8 cellular contexts compared by ENCODE assay signal in the genomic region with DNA sequence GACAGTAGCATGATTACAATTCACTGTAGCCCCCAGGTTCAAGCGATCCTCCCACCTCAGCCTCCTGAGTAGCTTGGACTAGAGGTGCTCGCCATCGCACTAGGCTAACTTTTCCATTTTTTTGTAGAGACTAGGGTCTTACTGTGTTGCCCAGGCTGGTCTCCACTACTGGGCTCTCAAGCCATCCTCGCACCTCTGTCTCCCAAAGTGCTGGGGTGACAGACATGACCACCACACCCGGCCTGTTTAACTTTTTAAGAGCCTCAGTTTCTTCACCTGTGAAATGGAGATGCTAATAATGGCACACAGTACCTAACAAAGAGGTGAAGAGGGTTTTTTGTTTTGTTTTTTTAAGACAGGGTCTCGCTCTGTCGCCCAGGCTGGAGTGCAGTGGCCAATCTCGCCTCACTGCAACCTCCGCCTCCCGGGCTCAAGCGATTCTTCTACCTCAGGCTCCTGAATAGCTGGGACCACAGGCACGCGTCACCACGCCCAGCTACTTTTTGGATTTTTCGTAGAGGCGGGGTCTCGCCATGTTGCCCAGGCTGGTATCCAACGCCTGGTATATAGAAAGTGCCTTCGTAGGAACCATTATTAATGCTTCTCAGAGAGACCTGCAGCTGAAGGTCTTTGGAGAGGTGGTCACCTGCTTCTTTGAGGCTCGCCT. TPM values are rescaled to one million over a fixed set of nuclear protein-coding genes. Genes with fewer than 3 reads are reported as not detected.
DNase-seq lines count a peak whose midpoint lies in the region; ATAC-seq and TF ChIP-seq lines count a peak whose summit lies in the region.

No MANE protein-coding gene starts in this region.

- H3K9me3 ChIP-seq in mesodermal cell (ENCODE audit: control insufficient read depth, low read length), result no peaks in the 10 kb centered on the region

- TF ChIP-seq CTCF in 22Rv1 (IDR thresholded peaks at IDR 0.05) (no peak), brain (conservative IDR thresholded peaks at IDR 0.05) (no peak)

- H3K27ac ChIP-seq in 22Rv1, result peak overlapping the region; percentile 99
- no peak overlapping the region for H3K27ac ChIP-seq in mesodermal cell (ENCODE audit: low read depth, low read length, severe bottlenecking)

- no peaks in the 10 kb centered on the region for H3K36me3 ChIP-seq in mesodermal cell (ENCODE audit: control insufficient read depth, insufficient read depth, low read length)

- no peaks in the 10 kb centered on the region for H3K27me3 Mint-ChIP-seq in brain

- 79 to 83% methylated on average over 15 to 18 of the region's 20 CpGs for WGBS in mesodermal cell (ENCODE audit: insufficient coverage in 2 of 2), 2 experiments

- peaks cover 0 to 2% (median 0%) of the 10 kb centered on the region in 5 experiments for H3K9me3 Mint-ChIP-seq in brain

- H3K4me3 Mint-ChIP-seq in brain, result peak overlapping the region; percentile 84 to 99 (median 91)

- H3K4me1 Mint-ChIP-seq in brain, result peaks cover 50% of the 10 kb centered on the region

- DNase-seq in NCI-H1436 (lab: John Stamatoyannopoulos, UW), result no peak
- no peak for DNase-seq in NCI-H128 (lab: John Stamatoyannopoulos, UW; ENCODE audit: unreplicated experiment)
- no peak for DNase-seq in AG20443 (ENCODE audit: low spot score)

- peak overlapping the region; percentile 97 to 100 (median 100) for H3K27ac Mint-ChIP-seq in brain

- peak overlapping the region; percentile 59 for H3K4me3 ChIP-seq in mesodermal cell (ENCODE audit: extremely low read depth, insufficient read depth, low read length, poor library complexity, severe bottlenecking)

- ATAC-seq in HG03521 (IDR thresholded peaks at IDR 0.05; ENCODE audit: unreplicated experiment), result peak; percentile 5
- no peak for ATAC-seq in HG02678 (IDR thresholded peaks at IDR 0.05; ENCODE audit: unreplicated experiment)

- peaks cover 3% of the 10 kb centered on the region for H3K36me3 Mint-ChIP-seq in brain

- H3K4me1 ChIP-seq in mesodermal cell (ENCODE audit: control insufficient read depth, insufficient read depth, low read length, poor library complexity, severe bottlenecking), result no peaks in the 10 kb centered on the region

RNA-seq across cellular contexts. Expression of gene PMVK, which starts 0.6 kb away (rescaled TPM):
- 102 TPM for polyA plus RNA-seq in brain (ENCODE audit: insufficient read depth, low read depth, low replicate concordance)
- 16.2 TPM for polyA plus RNA-seq in mesodermal cell (2013, experiment 1 of 2)
- 13.7 TPM for polyA plus RNA-seq in mesodermal cell (2013, experiment 2 of 2)

RNA-seq across cellular contexts. Expression of gene PBXIP1, which starts 20.0 kb away (rescaled TPM):
- 117 TPM for polyA plus RNA-seq in brain (ENCODE audit: insufficient read depth, low read depth, low replicate concordance)
- 62.4 TPM for polyA plus RNA-seq in mesodermal cell (2013, experiment 1 of 2)
- 52.6 TPM for polyA plus RNA-seq in mesodermal cell (2013, experiment 2 of 2)

RNA-seq across cellular contexts. Expression of gene PYGO2, which starts 25.7 kb away (rescaled TPM):
- polyA plus RNA-seq in brain (ENCODE audit: insufficient read depth, low read depth, low replicate concordance), result 63.7 TPM
- polyA plus RNA-seq in mesodermal cell (2013, experiment 1 of 2), result 24.8 TPM
- 21.1 TPM for polyA plus RNA-seq in mesodermal cell (2013, experiment 2 of 2)

RNA-seq across cellular contexts. Expression of gene SHC1, which starts 34.7 kb away (rescaled TPM):
- polyA plus RNA-seq in brain (ENCODE audit: insufficient read depth, low read depth, low replicate concordance), result 38.3 TPM
- polyA plus RNA-seq in mesodermal cell (2013, experiment 1 of 2), result 288 TPM
- 227 TPM for polyA plus RNA-seq in mesodermal cell (2013, experiment 2 of 2)

RNA-seq across cellular contexts. Expression of gene CKS1B, which starts 38.6 kb away (rescaled TPM):
- polyA plus RNA-seq in brain (ENCODE audit: insufficient read depth, low read depth, low replicate concordance), result 183 TPM
- 298 TPM for polyA plus RNA-seq in mesodermal cell (2013, experiment 1 of 2)
- 280 TPM for polyA plus RNA-seq in mesodermal cell (2013, experiment 2 of 2)
